1 cellular context compared by ENCODE assay signal in the genomic region with DNA sequence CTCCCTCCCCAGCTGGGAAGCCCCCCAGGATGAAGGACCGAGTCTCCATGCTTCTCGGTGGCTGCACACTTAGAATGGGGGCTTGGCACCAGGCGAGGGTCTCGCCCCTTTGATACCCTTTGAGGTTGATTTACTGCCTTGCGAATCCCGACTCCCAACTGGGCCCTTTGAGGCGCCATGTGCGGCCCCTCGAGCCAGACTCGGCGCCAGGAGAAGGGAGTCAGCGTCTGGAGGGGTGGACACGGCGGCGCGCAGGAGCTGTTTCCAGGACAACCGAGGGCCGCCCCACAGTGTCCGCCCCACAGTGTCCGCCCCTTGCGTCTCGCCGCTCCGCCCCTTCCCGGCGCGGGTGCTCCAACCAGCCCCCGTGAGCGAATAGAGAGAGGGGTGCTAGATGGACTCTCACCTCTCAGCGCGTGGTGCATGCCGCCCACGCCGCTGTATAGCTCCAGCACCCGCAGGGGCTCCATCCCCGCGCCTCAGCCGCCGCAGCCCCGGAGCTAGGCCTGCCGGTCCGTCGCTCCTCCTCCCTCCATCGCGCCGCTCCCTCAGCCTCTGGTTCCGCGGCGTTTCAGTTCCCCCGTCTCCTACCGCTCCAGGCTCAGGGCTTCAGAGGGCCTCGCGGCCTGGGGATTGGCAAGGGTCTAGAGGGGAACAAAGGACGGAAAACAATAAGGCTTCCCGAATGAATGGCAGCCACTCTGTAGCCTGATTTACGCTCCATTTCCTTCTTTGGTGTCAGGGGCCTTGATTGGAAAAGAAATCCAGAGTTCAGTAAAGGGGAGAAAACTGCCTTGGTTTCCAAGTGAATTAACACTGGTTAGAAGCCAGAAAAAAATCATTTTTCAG.
TF ChIP-seq lines count a peak whose summit lies in the region.

A gene with protein sequence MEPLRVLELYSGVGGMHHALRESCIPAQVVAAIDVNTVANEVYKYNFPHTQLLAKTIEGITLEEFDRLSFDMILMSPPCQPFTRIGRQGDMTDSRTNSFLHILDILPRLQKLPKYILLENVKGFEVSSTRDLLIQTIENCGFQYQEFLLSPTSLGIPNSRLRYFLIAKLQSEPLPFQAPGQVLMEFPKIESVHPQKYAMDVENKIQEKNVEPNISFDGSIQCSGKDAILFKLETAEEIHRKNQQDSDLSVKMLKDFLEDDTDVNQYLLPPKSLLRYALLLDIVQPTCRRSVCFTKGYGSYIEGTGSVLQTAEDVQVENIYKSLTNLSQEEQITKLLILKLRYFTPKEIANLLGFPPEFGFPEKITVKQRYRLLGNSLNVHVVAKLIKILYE (minus strand): TSS at position 508 of the 849 bp plus-strand sequence. CDS start 38 bp downstream, at position 470.

TF ChIP-seq in HepG2, 621 proteins besides CTCF, POLR2A, EP300 and RAD21 (continued from another document and continues in another):
- TF ChIP-seq, protein P1, sequence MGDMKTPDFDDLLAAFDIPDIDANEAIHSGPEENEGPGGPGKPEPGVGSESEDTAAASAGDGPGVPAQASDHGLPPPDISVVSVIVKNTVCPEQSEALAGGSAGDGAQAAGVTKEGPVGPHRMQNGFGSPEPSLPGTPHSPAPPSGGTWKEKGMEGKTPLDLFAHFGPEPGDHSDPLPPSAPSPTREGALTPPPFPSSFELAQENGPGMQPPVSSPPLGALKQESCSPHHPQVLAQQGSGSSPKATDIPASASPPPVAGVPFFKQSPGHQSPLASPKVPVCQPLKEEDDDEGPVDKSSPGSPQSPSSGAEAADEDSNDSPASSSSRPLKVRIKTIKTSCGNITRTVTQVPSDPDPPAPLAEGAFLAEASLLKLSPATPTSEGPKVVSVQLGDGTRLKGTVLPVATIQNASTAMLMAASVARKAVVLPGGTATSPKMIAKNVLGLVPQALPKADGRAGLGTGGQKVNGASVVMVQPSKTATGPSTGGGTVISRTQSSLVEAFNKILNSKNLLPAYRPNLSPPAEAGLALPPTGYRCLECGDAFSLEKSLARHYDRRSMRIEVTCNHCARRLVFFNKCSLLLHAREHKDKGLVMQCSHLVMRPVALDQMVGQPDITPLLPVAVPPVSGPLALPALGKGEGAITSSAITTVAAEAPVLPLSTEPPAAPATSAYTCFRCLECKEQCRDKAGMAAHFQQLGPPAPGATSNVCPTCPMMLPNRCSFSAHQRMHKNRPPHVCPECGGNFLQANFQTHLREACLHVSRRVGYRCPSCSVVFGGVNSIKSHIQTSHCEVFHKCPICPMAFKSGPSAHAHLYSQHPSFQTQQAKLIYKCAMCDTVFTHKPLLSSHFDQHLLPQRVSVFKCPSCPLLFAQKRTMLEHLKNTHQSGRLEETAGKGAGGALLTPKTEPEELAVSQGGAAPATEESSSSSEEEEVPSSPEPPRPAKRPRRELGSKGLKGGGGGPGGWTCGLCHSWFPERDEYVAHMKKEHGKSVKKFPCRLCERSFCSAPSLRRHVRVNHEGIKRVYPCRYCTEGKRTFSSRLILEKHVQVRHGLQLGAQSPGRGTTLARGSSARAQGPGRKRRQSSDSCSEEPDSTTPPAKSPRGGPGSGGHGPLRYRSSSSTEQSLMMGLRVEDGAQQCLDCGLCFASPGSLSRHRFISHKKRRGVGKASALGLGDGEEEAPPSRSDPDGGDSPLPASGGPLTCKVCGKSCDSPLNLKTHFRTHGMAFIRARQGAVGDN (CRISPR knock-in tag; IDR thresholded peaks at IDR 0.05): peak; percentile 92
- TF ChIP-seq ZNF264 (CRISPR knock-in tag; IDR thresholded peaks at IDR 0.05) (no peak; the same call in 1 of the 2 replicates), ZBTB42 (CRISPR knock-in tag; IDR thresholded peaks at IDR 0.05) (peak; percentile 81; the same call in 1 of the 2 replicates), ZNF326 (CRISPR knock-in tag; IDR thresholded peaks at IDR 0.05; ENCODE audit: borderline replicate concordance) (no peak), RARA (CRISPR knock-in tag; IDR thresholded peaks at IDR 0.05) (peak; percentile 34; the same call in 1 of the 2 replicates), ZNF430 (CRISPR knock-in tag; IDR thresholded peaks at IDR 0.05) (peak; percentile 83; the same call in 1 of the 2 replicates), SIX1 (CRISPR knock-in tag; IDR thresholded peaks at IDR 0.05; ENCODE audit: borderline replicate concordance) (0 out of 2 replicates have a peak, but pooled peaks have one; percentile 47), HOXA9 (CRISPR knock-in tag; IDR thresholded peaks at IDR 0.05; ENCODE audit: borderline replicate concordance) (peak; percentile 51; the same call in 1 of the 2 replicates), NAIF1 (CRISPR knock-in tag; IDR thresholded peaks at IDR 0.05; ENCODE audit: borderline replicate concordance) (peak; percentile 74; the same call in 1 of the 2 replicates), ZFP36L1 (CRISPR knock-in tag; IDR thresholded peaks at IDR 0.05) (no peak), DR1 (CRISPR knock-in tag; IDR thresholded peaks at IDR 0.05) (peak; percentile 68; the same call in 1 of the 2 replicates), ZMAT3 (CRISPR knock-in tag; conservative IDR thresholded peaks at IDR 0.05) (0 out of 2 replicates have a peak, but pooled peaks have one; percentile 69), KLF13 (CRISPR knock-in tag; IDR thresholded peaks at IDR 0.05) (peak; percentile 91; the same call in 1 of the 2 replicates), ZNF619 (CRISPR knock-in tag; IDR thresholded peaks at IDR 0.05) (no peak), MTF2 (CRISPR knock-in tag; IDR thresholded peaks at IDR 0.05; ENCODE audit: borderline replicate concordance) (peak; percentile 90; the same call in 1 of the 2 replicates), KDM2A (CRISPR knock-in tag; IDR thresholded peaks at IDR 0.05; ENCODE audit: borderline replicate concordance, low read depth) (peak; percentile 99), FOXJ3 (CRISPR knock-in tag; IDR thresholded peaks at IDR 0.05; ENCODE audit: borderline replicate concordance) (peak; percentile 23; the same call in 1 of the 2 replicates), PHF5A (CRISPR knock-in tag; IDR thresholded peaks at IDR 0.05; ENCODE audit: low read depth, unreplicated experiment) (peak; percentile 57), ZFY (CRISPR knock-in tag; IDR thresholded peaks at IDR 0.05) (peak; percentile 100), ZNF350 (CRISPR knock-in tag; IDR thresholded peaks at IDR 0.05; ENCODE audit: borderline replicate concordance, low read depth) (peak; percentile 65; the same call in 1 of the 2 replicates), ZNF781 (CRISPR knock-in tag; IDR thresholded peaks at IDR 0.05; ENCODE audit: borderline replicate concordance, not compliant biosample characterization) (peak; percentile 87)
- TF ChIP-seq, protein P2, sequence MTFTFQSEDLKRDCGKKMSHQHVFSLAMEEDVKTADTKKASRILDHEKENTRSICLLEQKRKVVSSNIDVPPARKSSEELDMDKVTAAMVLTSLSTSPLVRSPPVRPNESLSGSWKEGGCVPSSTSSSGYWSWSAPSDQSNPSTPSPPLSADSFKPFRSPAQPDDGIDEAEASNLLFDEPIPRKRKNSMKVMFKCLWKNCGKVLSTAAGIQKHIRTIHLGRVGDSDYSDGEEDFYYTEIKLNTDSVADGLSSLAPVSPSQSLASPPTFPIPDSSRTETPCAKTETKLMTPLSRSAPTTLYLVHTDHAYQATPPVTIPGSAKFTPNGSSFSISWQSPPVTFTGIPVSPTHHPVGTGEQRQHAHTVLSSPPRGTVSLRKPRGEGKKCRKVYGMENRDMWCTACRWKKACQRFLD (CRISPR knock-in tag; IDR thresholded peaks at IDR 0.05; ENCODE audit: borderline replicate concordance): 0 out of 2 replicates have a peak, but pooled peaks have one; percentile 57
- TF ChIP-seq, protein P3, sequence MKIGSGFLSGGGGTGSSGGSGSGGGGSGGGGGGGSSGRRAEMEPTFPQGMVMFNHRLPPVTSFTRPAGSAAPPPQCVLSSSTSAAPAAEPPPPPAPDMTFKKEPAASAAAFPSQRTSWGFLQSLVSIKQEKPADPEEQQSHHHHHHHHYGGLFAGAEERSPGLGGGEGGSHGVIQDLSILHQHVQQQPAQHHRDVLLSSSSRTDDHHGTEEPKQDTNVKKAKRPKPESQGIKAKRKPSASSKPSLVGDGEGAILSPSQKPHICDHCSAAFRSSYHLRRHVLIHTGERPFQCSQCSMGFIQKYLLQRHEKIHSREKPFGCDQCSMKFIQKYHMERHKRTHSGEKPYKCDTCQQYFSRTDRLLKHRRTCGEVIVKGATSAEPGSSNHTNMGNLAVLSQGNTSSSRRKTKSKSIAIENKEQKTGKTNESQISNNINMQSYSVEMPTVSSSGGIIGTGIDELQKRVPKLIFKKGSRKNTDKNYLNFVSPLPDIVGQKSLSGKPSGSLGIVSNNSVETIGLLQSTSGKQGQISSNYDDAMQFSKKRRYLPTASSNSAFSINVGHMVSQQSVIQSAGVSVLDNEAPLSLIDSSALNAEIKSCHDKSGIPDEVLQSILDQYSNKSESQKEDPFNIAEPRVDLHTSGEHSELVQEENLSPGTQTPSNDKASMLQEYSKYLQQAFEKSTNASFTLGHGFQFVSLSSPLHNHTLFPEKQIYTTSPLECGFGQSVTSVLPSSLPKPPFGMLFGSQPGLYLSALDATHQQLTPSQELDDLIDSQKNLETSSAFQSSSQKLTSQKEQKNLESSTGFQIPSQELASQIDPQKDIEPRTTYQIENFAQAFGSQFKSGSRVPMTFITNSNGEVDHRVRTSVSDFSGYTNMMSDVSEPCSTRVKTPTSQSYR (CRISPR knock-in tag; IDR thresholded peaks at IDR 0.05; ENCODE audit: borderline replicate concordance): peak; percentile 15; the same call in 1 of the 2 replicates
- TF ChIP-seq, protein P4, sequence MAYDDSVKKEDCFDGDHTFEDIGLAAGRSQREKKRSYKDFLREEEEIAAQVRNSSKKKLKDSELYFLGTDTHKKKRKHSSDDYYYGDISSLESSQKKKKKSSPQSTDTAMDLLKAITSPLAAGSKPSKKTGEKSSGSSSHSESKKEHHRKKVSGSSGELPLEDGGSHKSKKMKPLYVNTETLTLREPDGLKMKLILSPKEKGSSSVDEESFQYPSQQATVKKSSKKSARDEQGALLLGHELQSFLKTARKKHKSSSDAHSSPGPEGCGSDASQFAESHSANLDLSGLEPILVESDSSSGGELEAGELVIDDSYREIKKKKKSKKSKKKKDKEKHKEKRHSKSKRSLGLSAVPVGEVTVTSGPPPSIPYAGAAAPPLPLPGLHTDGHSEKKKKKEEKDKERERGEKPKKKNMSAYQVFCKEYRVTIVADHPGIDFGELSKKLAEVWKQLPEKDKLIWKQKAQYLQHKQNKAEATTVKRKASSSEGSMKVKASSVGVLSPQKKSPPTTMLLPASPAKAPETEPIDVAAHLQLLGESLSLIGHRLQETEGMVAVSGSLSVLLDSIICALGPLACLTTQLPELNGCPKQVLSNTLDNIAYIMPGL (CRISPR knock-in tag; IDR thresholded peaks at IDR 0.05; ENCODE audit: borderline replicate concordance in 1 of 2, low read depth in 1 of 2): peak; percentile 92 to 96
- TF ChIP-seq, protein P5, sequence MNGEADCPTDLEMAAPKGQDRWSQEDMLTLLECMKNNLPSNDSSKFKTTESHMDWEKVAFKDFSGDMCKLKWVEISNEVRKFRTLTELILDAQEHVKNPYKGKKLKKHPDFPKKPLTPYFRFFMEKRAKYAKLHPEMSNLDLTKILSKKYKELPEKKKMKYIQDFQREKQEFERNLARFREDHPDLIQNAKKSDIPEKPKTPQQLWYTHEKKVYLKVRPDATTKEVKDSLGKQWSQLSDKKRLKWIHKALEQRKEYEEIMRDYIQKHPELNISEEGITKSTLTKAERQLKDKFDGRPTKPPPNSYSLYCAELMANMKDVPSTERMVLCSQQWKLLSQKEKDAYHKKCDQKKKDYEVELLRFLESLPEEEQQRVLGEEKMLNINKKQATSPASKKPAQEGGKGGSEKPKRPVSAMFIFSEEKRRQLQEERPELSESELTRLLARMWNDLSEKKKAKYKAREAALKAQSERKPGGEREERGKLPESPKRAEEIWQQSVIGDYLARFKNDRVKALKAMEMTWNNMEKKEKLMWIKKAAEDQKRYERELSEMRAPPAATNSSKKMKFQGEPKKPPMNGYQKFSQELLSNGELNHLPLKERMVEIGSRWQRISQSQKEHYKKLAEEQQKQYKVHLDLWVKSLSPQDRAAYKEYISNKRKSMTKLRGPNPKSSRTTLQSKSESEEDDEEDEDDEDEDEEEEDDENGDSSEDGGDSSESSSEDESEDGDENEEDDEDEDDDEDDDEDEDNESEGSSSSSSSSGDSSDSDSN (CRISPR knock-in tag; IDR thresholded peaks at IDR 0.05): peak; percentile 99
- TF ChIP-seq, protein P6, sequence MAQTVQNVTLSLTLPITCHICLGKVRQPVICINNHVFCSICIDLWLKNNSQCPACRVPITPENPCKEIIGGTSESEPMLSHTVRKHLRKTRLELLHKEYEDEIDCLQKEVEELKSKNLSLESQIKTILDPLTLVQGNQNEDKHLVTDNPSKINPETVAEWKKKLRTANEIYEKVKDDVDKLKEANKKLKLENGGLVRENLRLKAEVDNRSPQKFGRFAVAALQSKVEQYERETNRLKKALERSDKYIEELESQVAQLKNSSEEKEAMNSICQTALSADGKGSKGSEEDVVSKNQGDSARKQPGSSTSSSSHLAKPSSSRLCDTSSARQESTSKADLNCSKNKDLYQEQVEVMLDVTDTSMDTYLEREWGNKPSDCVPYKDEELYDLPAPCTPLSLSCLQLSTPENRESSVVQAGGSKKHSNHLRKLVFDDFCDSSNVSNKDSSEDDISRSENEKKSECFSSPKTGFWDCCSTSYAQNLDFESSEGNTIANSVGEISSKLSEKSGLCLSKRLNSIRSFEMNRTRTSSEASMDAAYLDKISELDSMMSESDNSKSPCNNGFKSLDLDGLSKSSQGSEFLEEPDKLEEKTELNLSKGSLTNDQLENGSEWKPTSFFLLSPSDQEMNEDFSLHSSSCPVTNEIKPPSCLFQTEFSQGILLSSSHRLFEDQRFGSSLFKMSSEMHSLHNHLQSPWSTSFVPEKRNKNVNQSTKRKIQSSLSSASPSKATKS (CRISPR knock-in tag; IDR thresholded peaks at IDR 0.05): no peak
- TF ChIP-seq, protein P7, sequence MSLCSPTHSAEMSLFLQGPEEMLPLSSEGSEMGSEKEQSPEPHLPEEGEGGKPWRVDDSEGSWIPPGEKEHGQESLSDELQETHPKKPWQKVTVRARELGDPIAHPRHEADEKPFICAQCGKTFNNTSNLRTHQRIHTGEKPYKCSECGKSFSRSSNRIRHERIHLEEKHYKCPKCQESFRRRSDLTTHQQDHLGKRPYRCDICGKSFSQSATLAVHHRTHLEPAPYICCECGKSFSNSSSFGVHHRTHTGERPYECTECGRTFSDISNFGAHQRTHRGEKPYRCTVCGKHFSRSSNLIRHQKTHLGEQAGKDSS (CRISPR knock-in tag; IDR thresholded peaks at IDR 0.05; ENCODE audit: borderline replicate concordance, low read depth): peak; percentile 91
- TF ChIP-seq, protein P8, sequence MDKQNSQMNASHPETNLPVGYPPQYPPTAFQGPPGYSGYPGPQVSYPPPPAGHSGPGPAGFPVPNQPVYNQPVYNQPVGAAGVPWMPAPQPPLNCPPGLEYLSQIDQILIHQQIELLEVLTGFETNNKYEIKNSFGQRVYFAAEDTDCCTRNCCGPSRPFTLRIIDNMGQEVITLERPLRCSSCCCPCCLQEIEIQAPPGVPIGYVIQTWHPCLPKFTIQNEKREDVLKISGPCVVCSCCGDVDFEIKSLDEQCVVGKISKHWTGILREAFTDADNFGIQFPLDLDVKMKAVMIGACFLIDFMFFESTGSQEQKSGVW (CRISPR knock-in tag; IDR thresholded peaks at IDR 0.05; ENCODE audit: borderline replicate concordance): 0 out of 2 replicates have a peak, but pooled peaks have one; percentile 53
